In genomic region chr15:29090617-29091466, GRCh38 we compare ENCODE assay signal across 9 cellular contexts.
DNase-seq lines count a peak whose midpoint lies in the region; ATAC-seq, FAIRE-seq and TF ChIP-seq lines count a peak whose summit lies in the region.
"Had no signal": no experiment of that assay in that cellular context is flagged by ENCODE, and none has a peak within 500 bp of the region (broad histone marks: within the 10 kb centered on the region; RNA-seq: fewer than 3 reads in every experiment).

No MANE protein-coding gene starts in this region.

- FAIRE-seq in bronchial epithelial cell (lab: Jason Lieb, UNC): no peak

- no peaks in the 10 kb centered on the region for H3K36me3 Mint-ChIP-seq in natural killer cell

- no peaks in the 10 kb centered on the region for H3K27me3 Mint-ChIP-seq in natural killer cell (ENCODE audit: low read depth in 2 of 2)

- H3K36me3 ChIP-seq in bronchial epithelial cell (ENCODE audit: control insufficient read depth, insufficient read depth, low read length): no peaks in the 10 kb centered on the region
- H3K36me3 ChIP-seq: HAP-1 had no signal

- intact Hi-C loops in natural killer cell (cut with micrococcal nuclease): loop anchor here (5.0 kb wide), 1 partner anchor 59 kb away; no protein-coding TSS in a partner anchor

- DNase-seq in AG04450 (ENCODE audit: low read depth, low spot score): no peak
- DNase-seq in UCSD-AML1 (lab: John Stamatoyannopoulos, UW; ENCODE audit: unreplicated experiment): peak; percentile 37
- DNase-seq in bronchial epithelial cell (ENCODE audit: low read depth): no peak
- DNase-seq in natural killer cell: peak; percentile 55
- DNase-seq in NCI-H187 treated with DMSO at 0.1 percent for 48 hours (lab: John Stamatoyannopoulos, UW): no peak
- DNase-seq in GDM1 (lab: John Stamatoyannopoulos, UW): no peak

- no peak overlapping the region for H3K4me3 ChIP-seq in AG04450 (ENCODE audit: low read depth, low read length)
- no peak overlapping the region for H3K4me3 ChIP-seq in bronchial epithelial cell (ENCODE audit: low read depth, low read length)
- H3K4me3 ChIP-seq: HAP-1 had no signal

- H3K4me3 Mint-ChIP-seq in natural killer cell: peak overlapping the region; percentile 78

- CTCF ChIA-PET in AG04450 (lab: Charles Lee): interaction anchor here (0.5 to 8.3 kb wide), 18 partner anchors 9 to 410 kb away, joined by 3 to 62 read pairs (median 3); partner anchors contain the start of gene APBA2

- H3K27ac ChIP-seq in AG04450 (ENCODE audit: low read depth, low read length): no peak overlapping the region

- ATAC-seq in GM19351 (IDR thresholded peaks at IDR 0.05; ENCODE audit: unreplicated experiment) (peak; percentile 50), natural killer cell (peak; percentile 57 to 61 (median 61)), GM19467 (IDR thresholded peaks at IDR 0.05; ENCODE audit: unreplicated experiment) (no peak)

- peak overlapping the region; percentile 73 to 92 for H3K27ac Mint-ChIP-seq in natural killer cell

- peaks cover 40 to 48% of the 10 kb centered on the region in 2 donors for H3K4me1 Mint-ChIP-seq in natural killer cell

- TF ChIP-seq CTCF in AG04450 (IDR thresholded peaks at IDR 0.05; ENCODE audit: low read depth, low read length): peak; percentile 86
- TF ChIP-seq CTCF in bronchial epithelial cell (IDR thresholded peaks at IDR 0.05; ENCODE audit: insufficient read depth, low read length, severe bottlenecking): peak; percentile 73
- peak; percentile 97 for TF ChIP-seq CTCF in natural killer cell (IDR thresholded peaks at IDR 0.05)

- POLR2A ChIA-PET in AG04450 (lab: Yijun Ruan, JAX): interaction anchor here (0.6 kb wide), 1 partner anchor 444 kb away, joined by 3 read pairs; no protein-coding TSS in a partner anchor

- no peaks in the 10 kb centered on the region; the same call in 1 of the 2 replicates for H3K9me3 ChIP-seq in AG04450 (ENCODE audit: control insufficient read depth, insufficient read depth, low read length)
- H3K9me3 ChIP-seq: HAP-1 had no signal

- no peaks in the 10 kb centered on the region for H3K9me3 Mint-ChIP-seq in natural killer cell

- H3K27me3 ChIP-seq in AG04450 (ENCODE audit: control insufficient read depth, insufficient read depth, low read length) (no peaks in the 10 kb centered on the region), bronchial epithelial cell (ENCODE audit: control insufficient read depth, insufficient read depth, low read length) (no peaks in the 10 kb centered on the region)

Comparison
In these comparisons a context has a peak if more than half of its experiments do, and no peak if none do; other contexts are left out.
1. DNase-seq: peak in UCSD-AML1 (single experiment) and natural killer cell (single experiment); none in AG04450 (single experiment), bronchial epithelial cell (single experiment), NCI-H187 treated with DMSO at 0.1 percent for 48 hours (single experiment) and GDM1 (single experiment).
2. Peak in every context shown above with its lines, with median percentiles within 50 percentile points of each other: CTCF ChIP-seq.